9 cellular contexts compared by ENCODE assay signal in the genomic region with DNA sequence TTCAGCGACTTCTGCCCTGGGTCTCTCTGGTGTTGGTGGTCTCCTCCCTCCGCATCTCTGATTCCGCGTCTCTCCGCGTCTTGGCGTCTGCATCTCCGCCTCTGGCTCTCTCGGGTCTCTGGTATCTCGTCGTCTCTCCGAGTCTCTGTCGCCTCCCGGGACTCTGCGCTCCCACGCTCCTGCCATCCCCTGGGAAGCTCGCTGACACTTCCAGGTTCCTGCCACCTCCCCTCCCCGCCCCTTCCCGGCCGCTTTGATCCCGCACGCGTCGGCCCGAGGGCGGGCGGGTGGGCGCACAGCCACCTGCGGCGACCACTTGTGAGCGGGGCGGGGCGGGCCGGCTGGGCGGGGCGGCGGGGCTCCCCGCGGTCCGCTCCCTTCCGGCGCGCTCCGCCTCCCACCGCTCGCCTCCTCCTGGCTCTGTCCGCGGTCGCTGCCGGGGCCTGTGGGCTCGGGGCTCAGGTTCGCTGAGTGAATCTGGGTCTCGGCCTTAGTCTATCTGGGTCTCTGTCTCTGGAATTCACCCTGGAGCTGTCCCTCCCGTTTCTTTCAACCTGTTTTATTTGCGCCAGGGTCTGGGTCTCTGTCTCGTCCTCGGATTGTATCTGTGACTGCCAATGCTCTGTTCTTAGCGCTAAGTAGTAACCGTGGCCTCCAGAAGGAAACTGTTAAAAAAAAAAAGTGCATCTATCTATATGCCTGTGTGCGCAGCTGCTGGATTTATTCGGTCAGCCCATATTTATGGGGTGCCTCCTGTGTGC. TPM values are rescaled to one million over a fixed set of nuclear protein-coding genes. Genes with fewer than 3 reads are reported as not detected.
DNase-seq lines count a peak whose midpoint lies in the region; ATAC-seq and TF ChIP-seq lines count a peak whose summit lies in the region.
"Had no signal": no experiment of that assay in that cellular context is flagged by ENCODE, and none has a peak within 500 bp of the region (broad histone marks: within the 10 kb centered on the region; RNA-seq: fewer than 3 reads in every experiment).

No MANE protein-coding gene starts in this region.

- intact Hi-C loops in uterus (cut with DNase I; ENCODE audit: low total_unique reads) = loop anchor here (10.0 kb wide), 1 partner anchor 58 kb away; no protein-coding TSS in a partner anchor

- H3K4me3 ChIP-seq in muscle layer of duodenum (ENCODE audit: low read depth in 1 of 2, low read length in 2 of 2) (peak overlapping the region; percentile 72 to 81), uterus (peak overlapping the region; percentile 65)

- H3K27me3 ChIP-seq in muscle layer of duodenum (ENCODE audit: low read depth, low read length) = peaks cover 31% of the 10 kb centered on the region
- H3K27me3 ChIP-seq in uterus = no peaks in the 10 kb centered on the region

- H3K36me3 ChIP-seq in muscle layer of duodenum (ENCODE audit: control insufficient read depth in 1 of 2, insufficient read depth in 2 of 2, low read length in 2 of 2) (no peaks in the 10 kb centered on the region), uterus (no peaks in the 10 kb centered on the region)

- no peak for TF ChIP-seq POLR2A in uterus (IDR thresholded peaks at IDR 0.05)

- TF ChIP-seq CTCF in uterus (IDR thresholded peaks at IDR 0.05) = no peak

- H3K4me1 ChIP-seq in muscle layer of duodenum (ENCODE audit: control insufficient read depth in 1 of 2, insufficient read depth in 2 of 2, low read length in 2 of 2) = peaks cover 13 to 53% of the 10 kb centered on the region in 2 donors
- H3K4me1 ChIP-seq in uterus = peaks cover 0 to 26% of the 10 kb centered on the region in 2 donors

- H3K27ac ChIP-seq in muscle layer of duodenum (ENCODE audit: low read length) = no peak overlapping the region
- H3K27ac ChIP-seq in uterus = peak overlapping the region; percentile 85 to 90

- DNase-seq in activated CD8-positive, alpha-beta memory T cell treated with anti-CD3 and anti-CD28 coated beads for 24 hours = peak; percentile 84
- DNase-seq in activated CD8-positive, alpha-beta memory T cell treated with anti-CD3 and anti-CD28 coated beads, Interleukin-2, amount 50 U/mL, for 4 hours = no peak
- peak; percentile 81 for DNase-seq in NCI-H1105 treated with DMSO at 0.1 percent for 48 hours (lab: John Stamatoyannopoulos, UW)
- peak; percentile 62 to 67 for DNase-seq in activated CD4-positive, alpha-beta T cell treated with anti-CD3 and anti-CD28 coated beads, Interleukin-2, amount 50 U/mL, for 48 hours
- peak; percentile 46 to 56 for DNase-seq in uterus
- DNase-seq in midbrain (lab: John Stamatoyannopoulos, UW) = no peak

- H3K9me3 ChIP-seq in muscle layer of duodenum (ENCODE audit: control insufficient read depth in 1 of 2, low read length in 2 of 2) = no peaks in the 10 kb centered on the region
- H3K9me3 ChIP-seq in uterus = no peaks in the 10 kb centered on the region

- peak; percentile 7 for ATAC-seq in esophagus mucosa

RNA-seq across cellular contexts. Expression of a gene that starts 2.6 kb away (rescaled TPM):
- total RNA-seq in esophagus mucosa (0.40 TPM), uterus (under 1 TPM in 1 of 4 donors, not detected in 3; 0.61 TPM)
- total RNA-seq: glomerular endothelial cell had no signal

RNA-seq across cellular contexts. Expression of a gene that starts 8.2 kb away (rescaled TPM):
- total RNA-seq in esophagus mucosa (4.0 TPM), uterus (under 1 TPM in 1 of 4 donors, not detected in 3; 0.26 TPM)
- total RNA-seq: glomerular endothelial cell had no signal

RNA-seq across cellular contexts. Expression of a gene that starts 25.7 kb away (rescaled TPM):
- 65.0 TPM for total RNA-seq in esophagus mucosa
- total RNA-seq in uterus = 100 to 1,000 TPM in 3 of 4 donors, 10 to 100 TPM in 1; 20.0 to 396 (median 163) TPM

RNA-seq across cellular contexts. Expression of a gene that starts 36.3 kb away (rescaled TPM):
- total RNA-seq in esophagus mucosa = 20.9 TPM
- 100 to 1,000 TPM in 1 of 4 donors, 10 to 100 TPM in 2, 1 to 10 TPM in 1; 6.7 to 150 (median 14.1) TPM for total RNA-seq in uterus

RNA-seq across cellular contexts. Expression of a gene that starts 39.0 kb away (rescaled TPM):
- 15.0 TPM for total RNA-seq in esophagus mucosa
- total RNA-seq in uterus = not detected
- total RNA-seq: glomerular endothelial cell had no signal

Comparison
In these comparisons a context has a peak if more than half of its experiments do, and no peak if none do; other contexts are left out.
1. DNase-seq: peak in activated CD8-positive, alpha-beta memory T cell treated with anti-CD3 and anti-CD28 coated beads for 24 hours (single experiment), NCI-H1105 treated with DMSO at 0.1 percent for 48 hours (single experiment), activated CD4-positive, alpha-beta T cell treated with anti-CD3 and anti-CD28 coated beads, Interleukin-2, amount 50 U/mL, for 48 hours (2 of 2) and uterus (2 of 2); none in activated CD8-positive, alpha-beta memory T cell treated with anti-CD3 and anti-CD28 coated beads, Interleukin-2, amount 50 U/mL, for 4 hours (single experiment) and midbrain (single experiment).